12 cellular contexts compared by ENCODE assay signal in genomic region chr12:116456307-116456641, GRCh38.
DNase-seq lines count a peak whose midpoint lies in the region; ATAC-seq, FAIRE-seq and TF ChIP-seq lines count a peak whose summit lies in the region.
"Had no signal": no experiment of that assay in that cellular context is flagged by ENCODE, and none has a peak within 500 bp of the region (broad histone marks: within the 10 kb centered on the region; RNA-seq: fewer than 3 reads in every experiment).

No MANE protein-coding gene starts in this region.

- H3K27ac ChIP-seq in GM23338 (ENCODE audit: low read depth) (no peak overlapping the region), K562 (ENCODE audit: extremely low read depth, low read depth, low read length) (no peak overlapping the region), hepatocyte (peak overlapping the region; percentile 91)
- H3K27ac ChIP-seq: BLaER1 had no signal

- H4K20me1 ChIP-seq in GM23338 (replicated peaks; ENCODE audit: insufficient read depth) (no peaks in the 10 kb centered on the region), K562 (replicated peaks; ENCODE audit: control insufficient read depth, insufficient read depth, low read length) (no peaks in the 10 kb centered on the region), hepatocyte (ENCODE audit: insufficient read depth, poor library complexity, severe bottlenecking) (no peaks in the 10 kb centered on the region)
- H4K20me1 ChIP-seq: BLaER1 had no signal

- FAIRE-seq in K562 (lab: Jason Lieb, UNC): no peak

- H3K4me1 ChIP-seq in GM23338 (ENCODE audit: insufficient read depth) (peaks cover 4% of the 10 kb centered on the region; the same call in 1 of the 2 replicates), K562 (replicated peaks in 1 of 2; ENCODE audit: control insufficient read depth in 2 of 2, insufficient read depth in 2 of 2, low read length in 2 of 2) (peaks cover 9 to 10% of the 10 kb centered on the region in 2 experiments; a peak in 3 of 5 replicates), hepatocyte (ENCODE audit: insufficient read depth) (peaks cover 27% of the 10 kb centered on the region), skeletal muscle satellite cell (ENCODE audit: control insufficient read depth, insufficient read depth, low read length) (peaks cover 28% of the 10 kb centered on the region)

- H3K36me3 Mint-ChIP-seq in GM23338 (ENCODE audit: low read depth): no peaks in the 10 kb centered on the region; the same call in 2 of the 3 replicates
- no peaks in the 10 kb centered on the region for H3K36me3 Mint-ChIP-seq in activated T-cell treated with anti-CD3 and anti-CD28 coated beads, Interleukin-2, amount 50 U/mL, for 24 hours (ENCODE audit: low read depth)

- in situ Hi-C loops in K562 (cut with MboI): no loop called here

- H3K9me2 ChIP-seq in GM23338 (ENCODE audit: insufficient read depth) (no peaks in the 10 kb centered on the region), hepatocyte (replicated peaks; ENCODE audit: insufficient read depth) (no peaks in the 10 kb centered on the region)

- 58% methylated on average over 7 of the region's 8 CpGs for WGBS in K562 (ENCODE audit: insufficient coverage, low coverage, missing lambda C conversion rate)
- WGBS in hepatocyte (ENCODE audit: low lambda C conversion rate, missing lambda C conversion rate): 59% methylated on average over 8 of the region's 8 CpGs

- no peak overlapping the region; the same call in 1 of the 2 replicates for H3K27ac Mint-ChIP-seq in GM23338
- no peak overlapping the region for H3K27ac Mint-ChIP-seq in activated T-cell treated with anti-CD3 and anti-CD28 coated beads, Interleukin-2, amount 50 U/mL, for 24 hours
- H3K27ac Mint-ChIP-seq: activated T-helper 1 cell treated with anti-CD3 and anti-CD28 coated beads, Interleukin-12 subunit alpha, Interleukin-12 subunit beta, Interleukin-2, Interleukin-4 antibody, amounts not matched to agents 30 ng/mL and 10 ng/mL and 1 ng/mL, durations not matched to agents 14 hours and 24 hours and 36 hours; stimulated activated naive CD8-positive, alpha-beta T cell treated with anti-CD3 and anti-CD28 coated beads, Interleukin-15, Interleukin-2, amounts not matched to agents 100 ng/mL and 50 ng/mL, for 24 hours had no signal

- H3K4me2 ChIP-seq in GM23338 (no peak overlapping the region), K562 (ENCODE audit: insufficient read depth, low read length) (no peak overlapping the region), hepatocyte (peak overlapping the region; percentile 41), skeletal muscle satellite cell (ENCODE audit: low read length) (peak overlapping the region; percentile 67)
- H3K4me2 ChIP-seq: BLaER1 had no signal

- peak overlapping the region; percentile 96 for H2AFZ ChIP-seq in GM23338
- peak overlapping the region; percentile 63 for H2AFZ ChIP-seq in K562 (ENCODE audit: low read depth, low read length)
- H2AFZ ChIP-seq in hepatocyte: no peak overlapping the region

- no peak for TF ChIP-seq EP300 in K562 (IDR thresholded peaks at IDR 0.05; ENCODE audit: low read length)

- no peak overlapping the region for H3K4me3 ChIP-seq in GM23338
- no peak overlapping the region for H3K4me3 ChIP-seq in K562
- H3K4me3 ChIP-seq in hepatocyte: no peak overlapping the region
- peak overlapping the region; percentile 45 for H3K4me3 ChIP-seq in skeletal muscle satellite cell (ENCODE audit: low read length)
- H3K4me3 ChIP-seq: BLaER1 had no signal

- no peak for TF ChIP-seq CTCF in GM23338 (conservative IDR thresholded peaks at IDR 0.05; ENCODE audit: low read depth in 2 of 2)
- no peak for TF ChIP-seq CTCF in K562 (IDR thresholded peaks at IDR 0.05 in 2 of 3, conservative IDR thresholded peaks at IDR 0.05 in 1 of 3; ENCODE audit: insufficient read depth in 2 of 3, low read depth in 1 of 3, low read length in 3 of 3)
- no peak for TF ChIP-seq CTCF in hepatocyte (IDR thresholded peaks at IDR 0.05; ENCODE audit: poor library complexity)

- no peak for TF ChIP-seq POLR2A in K562 (conservative IDR thresholded peaks at IDR 0.05)

- H3K4me1 Mint-ChIP-seq in GM23338: peaks cover 15% of the 10 kb centered on the region
- no peaks in the 10 kb centered on the region for H3K4me1 Mint-ChIP-seq in activated T-cell treated with anti-CD3 and anti-CD28 coated beads, Interleukin-2, amount 50 U/mL, for 24 hours (ENCODE audit: low read depth)

- H3K79me2 ChIP-seq in GM23338 (replicated peaks; ENCODE audit: insufficient read depth) (no peaks in the 10 kb centered on the region), K562 (ENCODE audit: control insufficient read depth, insufficient read depth, low read length) (no peaks in the 10 kb centered on the region), hepatocyte (no peaks in the 10 kb centered on the region)

- no peaks in the 10 kb centered on the region for H3K27me3 ChIP-seq in GM23338 (ENCODE audit: insufficient read depth)
- no peaks in the 10 kb centered on the region for H3K27me3 ChIP-seq in K562 (ENCODE audit: control insufficient read depth in 2 of 2, insufficient read depth in 2 of 2, low read length in 2 of 2)
- H3K27me3 ChIP-seq in hepatocyte: no peaks in the 10 kb centered on the region
- H3K27me3 ChIP-seq in skeletal muscle satellite cell (ENCODE audit: control insufficient read depth, insufficient read depth, low read length): no peaks in the 10 kb centered on the region
- H3K27me3 ChIP-seq: BLaER1 had no signal

- no peaks in the 10 kb centered on the region for H3K9me1 ChIP-seq in K562 (ENCODE audit: control insufficient read depth, insufficient read depth, low read length)

- intact Hi-C loops in K562 (cut with micrococcal nuclease): no loop called here

- no peak overlapping the region for H3K4me3 Mint-ChIP-seq in GM23338
- no peak overlapping the region for H3K4me3 Mint-ChIP-seq in activated T-cell treated with anti-CD3 and anti-CD28 coated beads, Interleukin-2, amount 50 U/mL, for 24 hours
- H3K4me3 Mint-ChIP-seq: activated T-helper 1 cell treated with anti-CD3 and anti-CD28 coated beads, Interleukin-12 subunit alpha, Interleukin-12 subunit beta, Interleukin-2, Interleukin-4 antibody, amounts not matched to agents 30 ng/mL and 10 ng/mL and 1 ng/mL, durations not matched to agents 14 hours and 24 hours and 36 hours; stimulated activated naive CD8-positive, alpha-beta T cell treated with anti-CD3 and anti-CD28 coated beads, Interleukin-15, Interleukin-2, amounts not matched to agents 100 ng/mL and 50 ng/mL, for 24 hours had no signal

- H3K9me3 Mint-ChIP-seq in GM23338: no peaks in the 10 kb centered on the region; the same call in 2 of the 3 replicates
- H3K9me3 Mint-ChIP-seq in activated T-cell treated with anti-CD3 and anti-CD28 coated beads, Interleukin-2, amount 50 U/mL, for 24 hours: no peaks in the 10 kb centered on the region
- H3K9me3 Mint-ChIP-seq: activated T-helper 1 cell treated with anti-CD3 and anti-CD28 coated beads, Interleukin-12 subunit alpha, Interleukin-12 subunit beta, Interleukin-2, Interleukin-4 antibody, amounts not matched to agents 30 ng/mL and 10 ng/mL and 1 ng/mL, durations not matched to agents 14 hours and 24 hours and 36 hours; stimulated activated naive CD8-positive, alpha-beta T cell treated with anti-CD3 and anti-CD28 coated beads, Interleukin-15, Interleukin-2, amounts not matched to agents 100 ng/mL and 50 ng/mL, for 24 hours had no signal

- H3F3A ChIP-seq in GM23338 (replicated peaks; ENCODE audit: low read depth): no peaks in the 10 kb centered on the region

- DNase-seq in GM23338 (ENCODE audit: low spot score) (no peak), K562 (ENCODE audit: extremely low read depth in 1 of 4, low spot score in 3 of 4) (no peak), hepatocyte (ENCODE audit: low spot score) (no peak), retina (no peak), NCI-H146 (lab: John Stamatoyannopoulos, UW) (no peak), 8988T (no peak)
- no peak for DNase-seq in activated T-cell treated with anti-CD3 and anti-CD28 coated beads, Interleukin-2, amount 50 U/mL, for 24 hours
- DNase-seq: cerebellar nuclear complex had no signal

- POLR2A ChIA-PET in K562 (lab: Yijun Ruan, JAX): interaction anchor here (0.5 kb wide), 1 partner anchor 11 kb away, joined by 3 read pairs; no protein-coding TSS in a partner anchor

- BruUV-seq in K562 (replicated peaks; lab: Mats Ljungman, UMichigan): no TSS peak

- no peak for TF ChIP-seq RAD21 in K562 (CRISPR knock-in tag; conservative IDR thresholded peaks at IDR 0.05 in 1 of 2, IDR thresholded peaks at IDR 0.05 in 1 of 2)

- H3K9ac ChIP-seq in K562 (ENCODE audit: insufficient read depth in 1 of 2, low read depth in 2 of 2, low read length in 2 of 2) (0 out of 4 replicates have a peak overlapping the region, but pooled peaks of 1 of the 2 experiments have one; percentile 39), skeletal muscle satellite cell (ENCODE audit: low read depth, low read length) (peak overlapping the region; percentile 89)
- H3K9ac ChIP-seq: BLaER1 had no signal

- H3K9me3 ChIP-seq in K562 (replicated peaks; ENCODE audit: control insufficient read depth, insufficient read depth, low read depth, low read length) (no peaks in the 10 kb centered on the region), hepatocyte (ENCODE audit: low read depth) (no peaks in the 10 kb centered on the region), skeletal muscle satellite cell (replicated peaks; ENCODE audit: low read length) (no peaks in the 10 kb centered on the region)
- H3K9me3 ChIP-seq: BLaER1 had no signal

- CTCF ChIA-PET in K562 (lab: Yijun Ruan, JAX; ENCODE audit: low intra/inter-chr PET ratio): no interaction called here

- H3K36me3 ChIP-seq in GM23338 (ENCODE audit: insufficient read depth) (no peaks in the 10 kb centered on the region), K562 (ENCODE audit: control insufficient read depth, insufficient read depth, low read length) (no peaks in the 10 kb centered on the region), hepatocyte (replicated peaks; ENCODE audit: insufficient read depth, low read depth) (no peaks in the 10 kb centered on the region), skeletal muscle satellite cell (ENCODE audit: insufficient read depth, low read length) (no peaks in the 10 kb centered on the region)
- H3K36me3 ChIP-seq: BLaER1 had no signal

- ATAC-seq in GM23338 (no peak), K562 (no peak)

- peaks cover 14% of the 10 kb centered on the region for H3K27me3 Mint-ChIP-seq in GM23338 (ENCODE audit: insufficient read depth, low read depth, poor library complexity)
- H3K27me3 Mint-ChIP-seq in activated T-cell treated with anti-CD3 and anti-CD28 coated beads, Interleukin-2, amount 50 U/mL, for 24 hours: peaks cover 3% of the 10 kb centered on the region

TF ChIP-seq in GM23338, 12 proteins besides CTCF, POLR2A, EP300 and RAD21 (continues in another document):
- TF ChIP-seq NANOG (IDR thresholded peaks at IDR 0.05; ENCODE audit: borderline replicate concordance): no peak
- no peak for TF ChIP-seq ZNF114 (CRISPR knock-in tag; IDR thresholded peaks at IDR 0.05)
- TF ChIP-seq ZNF331 (CRISPR knock-in tag; IDR thresholded peaks at IDR 0.05; ENCODE audit: low read depth): no peak

Comparison
In these comparisons a context has a peak if more than half of its experiments do, and no peak if none do; other contexts are left out.
1. H3K4me2 ChIP-seq: peak in hepatocyte (single experiment) and skeletal muscle satellite cell (single experiment); none in GM23338 (single experiment) and K562 (single experiment).